In genomic region chr15:43800286-43801136, GRCh38 we compare ENCODE assay signal across 8 cellular contexts. TPM values are rescaled to one million over a fixed set of nuclear protein-coding genes. Genes with fewer than 3 reads are reported as not detected.
DNase-seq lines count a peak whose midpoint lies in the region; ATAC-seq and TF ChIP-seq lines count a peak whose summit lies in the region.

HYPK (plus strand) TSS chr15:43800599; CDS start chr15:43800623, 24 bp downstream.

- H3K4me3 Mint-ChIP-seq in activated T-helper 2 cell treated with anti-CD3 and anti-CD28 coated beads, Interferon-gamma antibody, Interleukin-2, Interleukin-4, amounts not matched to agents 10 μg/mL and 5 μg/mL and 100 μg/mL, durations not matched to agents 14 hours and 24 hours and 36 hours (ENCODE audit: low read depth), result peak within 1 kb of the TSS; percentile 100
- peak within 1 kb of the TSS; percentile 99 for H3K4me3 Mint-ChIP-seq in natural killer cell treated with Interleukin-12 subunit alpha and Interleukin-12 subunit beta and Interleukin-15 and Interleukin-18, amount 100 ng/mL, for 72 hours

- H2AFZ ChIP-seq in Karpas-422 (ENCODE audit: low read length), result no peak within 1 kb of the TSS

- H3K4me2 ChIP-seq in Karpas-422 (ENCODE audit: low read depth, low read length, poor library complexity, severe bottlenecking), result peak within 1 kb of the TSS; percentile 95

- peaks cover 26% of the 10 kb centered on the region for H3K36me3 ChIP-seq in Karpas-422 (ENCODE audit: insufficient read depth, low read length)

- intact Hi-C loops in activated T-helper 2 cell treated with anti-CD3 and anti-CD28 coated beads, Interferon-gamma antibody, Interleukin-2, Interleukin-4, amounts not matched to agents 10 μg/mL and 5 μg/mL and 100 μg/mL, durations not matched to agents 14 hours and 24 hours and 36 hours (cut with micrococcal nuclease), result loop anchor here (1.0 to 2.0 kb wide), 2 partner anchors 8 to 54 kb away; partner anchors contain the start of genes PDIA3 and SERF2

- peak within 1 kb of the TSS; percentile 87 for H3K4me3 ChIP-seq in Karpas-422 (ENCODE audit: low read length)

- peak within 1 kb of the TSS; percentile 94 for H3K9ac ChIP-seq in Karpas-422 (ENCODE audit: low read length)

- H3K9me3 ChIP-seq in Karpas-422 (ENCODE audit: low read length), result no peaks in the 10 kb centered on the region

- peaks cover 28% of the 10 kb centered on the region for H3K4me1 Mint-ChIP-seq in activated T-helper 2 cell treated with anti-CD3 and anti-CD28 coated beads, Interferon-gamma antibody, Interleukin-2, Interleukin-4, amounts not matched to agents 10 μg/mL and 5 μg/mL and 100 μg/mL, durations not matched to agents 14 hours and 24 hours and 36 hours (ENCODE audit: low read depth)
- peaks cover 36 to 41% of the 10 kb centered on the region in 2 donors for H3K4me1 Mint-ChIP-seq in natural killer cell treated with Interleukin-12 subunit alpha and Interleukin-12 subunit beta and Interleukin-15 and Interleukin-18, amount 100 ng/mL, for 72 hours (ENCODE audit: low read depth in 2 of 2)

- H3K27me3 Mint-ChIP-seq in activated T-helper 2 cell treated with anti-CD3 and anti-CD28 coated beads, Interferon-gamma antibody, Interleukin-2, Interleukin-4, amounts not matched to agents 10 μg/mL and 5 μg/mL and 100 μg/mL, durations not matched to agents 14 hours and 24 hours and 36 hours (ENCODE audit: low read depth), result no peaks in the 10 kb centered on the region
- no peaks in the 10 kb centered on the region for H3K27me3 Mint-ChIP-seq in natural killer cell treated with Interleukin-12 subunit alpha and Interleukin-12 subunit beta and Interleukin-15 and Interleukin-18, amount 100 ng/mL, for 72 hours

- ATAC-seq in GM21717 (IDR thresholded peaks at IDR 0.05; ENCODE audit: unreplicated experiment), result peak; percentile 71
- peak; percentile 99 for ATAC-seq in natural killer cell treated with Interleukin-12 subunit alpha and Interleukin-12 subunit beta and Interleukin-15 and Interleukin-18, amount 100 ng/mL, for 72 hours
- ATAC-seq in stimulated activated naive CD8-positive, alpha-beta T cell treated with anti-CD3 and anti-CD28 coated beads, Interleukin-15, Interleukin-2, amounts not matched to agents 100 U/mL and 50 U/mL, for 24 hours, result peak; percentile 97

- H3K36me3 Mint-ChIP-seq in activated T-helper 2 cell treated with anti-CD3 and anti-CD28 coated beads, Interferon-gamma antibody, Interleukin-2, Interleukin-4, amounts not matched to agents 10 μg/mL and 5 μg/mL and 100 μg/mL, durations not matched to agents 14 hours and 24 hours and 36 hours (ENCODE audit: low read depth), result peaks cover 79% of the 10 kb centered on the region
- H3K36me3 Mint-ChIP-seq in natural killer cell treated with Interleukin-12 subunit alpha and Interleukin-12 subunit beta and Interleukin-15 and Interleukin-18, amount 100 ng/mL, for 72 hours, result peaks cover 37% of the 10 kb centered on the region

- CTCF ChIA-PET in RWPE1 (lab: Yijun Ruan, JAX), result no interaction called here

- no peaks in the 10 kb centered on the region for H3K9me2 ChIP-seq in Karpas-422 (replicated peaks; ENCODE audit: insufficient read depth, low read length)

- H3K79me2 ChIP-seq in Karpas-422 (ENCODE audit: low read length), result peaks cover 18% of the 10 kb centered on the region

- H4K20me1 ChIP-seq in Karpas-422 (ENCODE audit: insufficient read depth, low read depth, low read length), result no peaks in the 10 kb centered on the region; the same call in 1 of the 2 replicates

- peak within 1 kb of the TSS; percentile 95 for H3K27ac ChIP-seq in Karpas-422 (ENCODE audit: low read length)
- peak within 1 kb of the TSS; percentile 84 for H3K27ac ChIP-seq in RWPE1

- no peak for TF ChIP-seq CTCF in RWPE1 (conservative IDR thresholded peaks at IDR 0.05; ENCODE audit: low read depth)

- H3K9me3 Mint-ChIP-seq in activated T-helper 2 cell treated with anti-CD3 and anti-CD28 coated beads, Interferon-gamma antibody, Interleukin-2, Interleukin-4, amounts not matched to agents 10 μg/mL and 5 μg/mL and 100 μg/mL, durations not matched to agents 14 hours and 24 hours and 36 hours, result no peaks in the 10 kb centered on the region
- H3K9me3 Mint-ChIP-seq in natural killer cell treated with Interleukin-12 subunit alpha and Interleukin-12 subunit beta and Interleukin-15 and Interleukin-18, amount 100 ng/mL, for 72 hours, result no peaks in the 10 kb centered on the region

- POLR2A ChIA-PET in RWPE1 (lab: Yijun Ruan, JAX; ENCODE audit: low non-redundant PET), result interaction anchor here (0.5 kb wide), 1 partner anchor 37 kb away, joined by 3 read pairs; no protein-coding TSS in a partner anchor

- peak within 1 kb of the TSS; percentile 97 for H3K27ac Mint-ChIP-seq in activated T-helper 2 cell treated with anti-CD3 and anti-CD28 coated beads, Interferon-gamma antibody, Interleukin-2, Interleukin-4, amounts not matched to agents 10 μg/mL and 5 μg/mL and 100 μg/mL, durations not matched to agents 14 hours and 24 hours and 36 hours
- peak within 1 kb of the TSS; percentile 87 to 91 for H3K27ac Mint-ChIP-seq in natural killer cell treated with Interleukin-12 subunit alpha and Interleukin-12 subunit beta and Interleukin-15 and Interleukin-18, amount 100 ng/mL, for 72 hours

- no peaks in the 10 kb centered on the region for H3K27me3 ChIP-seq in Karpas-422 (ENCODE audit: low read length)

- H3K4me1 ChIP-seq in Karpas-422 (ENCODE audit: low read length), result peaks cover 57% of the 10 kb centered on the region

- DNase-seq in DMS53 (lab: John Stamatoyannopoulos, UW), result peak; percentile 88
- DNase-seq in Karpas-422, result peak; percentile 97
- peak; percentile 88 for DNase-seq in RWPE1 (ENCODE audit: low spot score)
- DNase-seq in activated T-helper 2 cell treated with anti-CD3 and anti-CD28 coated beads, Interferon-gamma antibody, Interleukin-2, Interleukin-4, amounts not matched to agents 10 μg/mL and 5 μg/mL and 100 μg/mL, durations not matched to agents 14 hours and 24 hours and 36 hours (ENCODE audit: low spot score), result peak; percentile 88
- DNase-seq in fibroblast of peridontal ligament (ENCODE audit: extremely low read depth), result peak; percentile 85
- DNase-seq in natural killer cell treated with Interleukin-12 subunit alpha and Interleukin-12 subunit beta and Interleukin-15 and Interleukin-18, amount 100 ng/mL, for 72 hours (ENCODE audit: low spot score), result peak; percentile 93
- DNase-seq in stimulated activated naive CD8-positive, alpha-beta T cell treated with anti-CD3 and anti-CD28 coated beads, Interleukin-15, Interleukin-2, amounts not matched to agents 100 U/mL and 50 U/mL, for 24 hours, result peak; percentile 91

RNA-seq across cellular contexts. Expression of gene HYPK, which starts in this region (rescaled TPM):
- total RNA-seq in Karpas-422 (2014; rRNA removed; shearing (Covaris generic); ENCODE audit: low replicate concordance), result 31.1 and 32.5 TPM in 2 replicates
- 23.6 and 24.3 TPM in 2 replicates for total RNA-seq in activated T-helper 2 cell treated with anti-CD3 and anti-CD28 coated beads, Interferon-gamma antibody, Interleukin-2, Interleukin-4, amounts not matched to agents 10 μg/mL and 5 μg/mL and 100 μg/mL, durations not matched to agents 14 hours and 24 hours and 36 hours
- total RNA-seq in natural killer cell treated with Interleukin-12 subunit alpha and Interleukin-12 subunit beta and Interleukin-15 and Interleukin-18, amount 100 ng/mL, for 72 hours, result 10 to 100 TPM; 14.3 to 15.3 TPM

Comparison
In these comparisons a context has a peak if more than half of its experiments do, and no peak if none do; other contexts are left out.
1. Peak in every context shown above with its lines: DNase-seq, ATAC-seq, H3K4me3 ChIP-seq and H3K27ac ChIP-seq.